Comparison of ENCODE assay signal across 8 cellular contexts in genomic region chr1:86499987-86500593, GRCh38. TPM values are rescaled to one million over a fixed set of nuclear protein-coding genes. Genes with fewer than 3 reads are reported as not detected.
DNase-seq lines count a peak whose midpoint lies in the region; ATAC-seq, FAIRE-seq and TF ChIP-seq lines count a peak whose summit lies in the region.

No MANE protein-coding gene starts in this region.

- CTCF ChIA-PET in GM10248 (lab: Yijun Ruan, JAX) = interaction anchor here (0.8 to 7.9 kb wide), 42 partner anchors 8 to 205 kb away, joined by 3 to 83 read pairs (median 4); partner anchors contain the start of genes CLCA2, ODF2L and SH3GLB1

- no peaks in the 10 kb centered on the region for H3K9me3 ChIP-seq in neutrophil
- no peaks in the 10 kb centered on the region for H3K9me3 ChIP-seq in neuronal stem cell (replicated peaks in 1 of 2; ENCODE audit: control insufficient read depth in 2 of 2, insufficient read depth in 1 of 2, low read depth in 1 of 2, low read length in 2 of 2)

- no peak overlapping the region for H3K9ac ChIP-seq in neuronal stem cell (ENCODE audit: low read depth, low read length, poor library complexity)

- no peak overlapping the region for H3K27ac ChIP-seq in neutrophil
- no peak overlapping the region for H3K27ac ChIP-seq in neuronal stem cell (replicated peaks; ENCODE audit: low read length)

- H3K4me3 ChIP-seq in neutrophil (ENCODE audit: low read depth in 1 of 2, low read length in 1 of 2) (no peak overlapping the region), neuronal stem cell (ENCODE audit: low read length in 2 of 2) (no peak overlapping the region)

- POLR2A ChIA-PET in GM10248 (lab: Yijun Ruan, JAX) = no interaction called here

- H4K91ac ChIP-seq in neuronal stem cell (ENCODE audit: low read depth, low read length, poor library complexity) = no peak overlapping the region

- no peak overlapping the region for H2AFZ ChIP-seq in neuronal stem cell (ENCODE audit: low read length)

- peak; percentile 81 for TF ChIP-seq CTCF in GM10248 (IDR thresholded peaks at IDR 0.05; ENCODE audit: control extremely low read depth, extremely low read depth, low read depth, missing control alignments)
- TF ChIP-seq CTCF in neutrophil (IDR thresholded peaks at IDR 0.05) = peak; percentile 81

- ATAC-seq in HG02970 (IDR thresholded peaks at IDR 0.05; ENCODE audit: low FRiP score, unreplicated experiment) (peak; percentile 50), GM21360 (IDR thresholded peaks at IDR 0.05; ENCODE audit: unreplicated experiment) (no peak)

- DNase-seq in GM10248 (ENCODE audit: extremely low spot score) (peak; percentile 21), NCI-H82 (lab: John Stamatoyannopoulos, UW) (peak; percentile 89), neuronal stem cell (ENCODE audit: low spot score) (no peak)
- DNase-seq in activated CD4-positive, CD25-positive, alpha-beta regulatory T cell (lab: John Stamatoyannopoulos, UW) = no peak

- H2AK5ac ChIP-seq in neuronal stem cell (ENCODE audit: low read depth, low read length) = no peak overlapping the region

- FAIRE-seq in colon (lab: Jason Lieb, UNC) = peak; percentile 83

- no peak overlapping the region for H3K4me2 ChIP-seq in neuronal stem cell (ENCODE audit: insufficient read depth, low read length, poor library complexity, severe bottlenecking)

- no peaks in the 10 kb centered on the region for H3K36me3 ChIP-seq in neutrophil
- no peaks in the 10 kb centered on the region for H3K36me3 ChIP-seq in neuronal stem cell (replicated peaks in 1 of 2; ENCODE audit: control insufficient read depth in 2 of 2, insufficient read depth in 2 of 2, low read length in 2 of 2)

- no peak overlapping the region for H4K8ac ChIP-seq in neuronal stem cell (ENCODE audit: low read depth, low read length)

- no CpG with 5 or more reads among the region's 3 CpGs for WGBS in neuronal stem cell (ENCODE audit: extremely low coverage in 2 of 2, insufficient read length in 2 of 2, insufficient replicate concordance in 1 of 2), 2 donors

- H3K4me1 ChIP-seq in neutrophil (ENCODE audit: control insufficient read depth in 1 of 2, insufficient read depth in 1 of 2, low read depth in 1 of 2, low read length in 1 of 2) (peaks cover 0 to 13% of the 10 kb centered on the region in 2 experiments), neuronal stem cell (ENCODE audit: control insufficient read depth in 2 of 2, insufficient read depth in 1 of 2, low read depth in 1 of 2, low read length in 2 of 2) (peaks cover 0 to 14% of the 10 kb centered on the region in 2 donors)

- no peak overlapping the region for H2BK12ac ChIP-seq in neuronal stem cell (ENCODE audit: low read length)

- H3K27me3 ChIP-seq in neutrophil (peaks cover 10% of the 10 kb centered on the region), neuronal stem cell (ENCODE audit: control insufficient read depth in 3 of 3, insufficient read depth in 3 of 3, low read depth in 1 of 3, low read length in 3 of 3) (no peaks in the 10 kb centered on the region)

- no peaks in the 10 kb centered on the region for H3K79me1 ChIP-seq in neuronal stem cell (ENCODE audit: low read depth, low read length)

- no peak overlapping the region for H2BK120ac ChIP-seq in neuronal stem cell (ENCODE audit: low read depth, low read length)

- no peak overlapping the region for H2BK5ac ChIP-seq in neuronal stem cell (ENCODE audit: low read length)

- no peak overlapping the region for H2BK15ac ChIP-seq in neuronal stem cell (ENCODE audit: low read length)

- H3K4ac ChIP-seq in neuronal stem cell (ENCODE audit: low read length) = no peak overlapping the region

- H3K23ac ChIP-seq in neuronal stem cell (ENCODE audit: low read depth, low read length, poor library complexity) = no peak overlapping the region

- H3K18ac ChIP-seq in neuronal stem cell (ENCODE audit: low read length) = no peak overlapping the region

- H3K14ac ChIP-seq in neuronal stem cell (ENCODE audit: low read length) = no peak overlapping the region

RNA-seq across cellular contexts. Expression of gene CLCA1, which starts 31.4 kb away (rescaled TPM):
- not detected for polyA plus RNA-seq in neuronal stem cell (2013, experiment 1 of 2)
- polyA plus RNA-seq in neuronal stem cell (2013, experiment 2 of 2) = not detected

RNA-seq across cellular contexts. Expression of gene CLCA4, which starts 46.8 kb away (rescaled TPM):
- polyA plus RNA-seq in neuronal stem cell (2013, experiment 1 of 2) = 0.01 TPM
- polyA plus RNA-seq in neuronal stem cell (2013, experiment 2 of 2) = not detected

Comparison
In these comparisons a context has a peak if more than half of its experiments do, and no peak if none do; other contexts are left out.
1. DNase-seq: peak in GM10248 (single experiment) and NCI-H82 (single experiment); none in neuronal stem cell (single experiment) and activated CD4-positive, CD25-positive, alpha-beta regulatory T cell (0 of 4).